In genomic region chr2:157940024-157940423, GRCh38 we compare ENCODE assay signal across 30 cellular contexts.
A peak's percentile ranks its signal among the peaks of the same experiment; 100 is the strongest.
DNase-seq lines count a peak whose midpoint lies in the region; ATAC-seq, FAIRE-seq and TF ChIP-seq lines count a peak whose summit lies in the region.
"Had no signal": no experiment of that assay in that cellular context is flagged by ENCODE, and none has a peak within 500 bp of the region (broad histone marks: within the 10 kb centered on the region; RNA-seq: fewer than 3 reads in every experiment).

No MANE protein-coding gene starts in this region.

- peak overlapping the region; percentile 69 for H2BK5ac ChIP-seq in mesendoderm (ENCODE audit: low read length)

- no peaks in the 10 kb centered on the region for H3K79me2 ChIP-seq in mesendoderm (ENCODE audit: control insufficient read depth, insufficient read depth, low read length)
- H3K79me2 ChIP-seq: parathyroid adenoma had no signal

- no peak overlapping the region for H3K4ac ChIP-seq in mesendoderm (ENCODE audit: low read depth, low read length)

- H3K27me3 ChIP-seq in bronchial epithelial cell (ENCODE audit: control insufficient read depth, insufficient read depth, low read length) (no peaks in the 10 kb centered on the region), mesendoderm (ENCODE audit: insufficient read depth, low read length, poor library complexity) (no peaks in the 10 kb centered on the region), H7 (ENCODE audit: control insufficient read depth, insufficient read depth, low read length) (peaks cover 9% of the 10 kb centered on the region)

- no peak overlapping the region for H4K8ac ChIP-seq in mesendoderm (ENCODE audit: low read depth, low read length)

- no peak overlapping the region for H3K4me2 ChIP-seq in mesendoderm (ENCODE audit: low read length)
- H3K4me2 ChIP-seq: neural progenitor cell, PC-9 had no signal

- H3K18ac ChIP-seq in mesendoderm (ENCODE audit: low read length) = peak overlapping the region; percentile 19

- peak overlapping the region; percentile 5 for H2BK120ac ChIP-seq in mesendoderm (ENCODE audit: low read depth, low read length)

- no peak overlapping the region for H2BK15ac ChIP-seq in mesendoderm (replicated peaks; ENCODE audit: low read depth)

- H3K4me1 ChIP-seq in mesendoderm (ENCODE audit: control insufficient read depth, low read depth, low read length) = peaks cover 5% of the 10 kb centered on the region
- H3K4me1 ChIP-seq: parathyroid adenoma had no signal

- peak overlapping the region; percentile 98 for H2AK5ac ChIP-seq in mesendoderm (ENCODE audit: low read length)

- WGBS in mesendoderm (ENCODE audit: extremely low coverage, insufficient coverage, low lambda C conversion rate) = no CpG with 5 or more reads among the region's 3 CpGs

- peak; percentile 84 for FAIRE-seq in bronchial epithelial cell (lab: Jason Lieb, UNC)
- FAIRE-seq: endothelial cell of umbilical vein, small intestine had no signal

- H3K23ac ChIP-seq in mesendoderm (ENCODE audit: low read length) = no peak overlapping the region

- TF ChIP-seq CTCF in bronchial epithelial cell (IDR thresholded peaks at IDR 0.05; ENCODE audit: insufficient read depth, low read length, severe bottlenecking) = no peak

- H3K36me3 ChIP-seq in bronchial epithelial cell (ENCODE audit: control insufficient read depth, insufficient read depth, low read length) = no peaks in the 10 kb centered on the region
- no peaks in the 10 kb centered on the region for H3K36me3 ChIP-seq in mesendoderm (ENCODE audit: control insufficient read depth, insufficient read depth, low read length)
- no peaks in the 10 kb centered on the region for H3K36me3 ChIP-seq in H7 (replicated peaks; ENCODE audit: control insufficient read depth, insufficient read depth, low read length)
- H3K36me3 ChIP-seq: neural progenitor cell had no signal

- peak; percentile 9 for DNase-seq in Daoy (ENCODE audit: low read depth)
- peak; percentile 56 for DNase-seq in M059J (ENCODE audit: low read depth)
- peak; percentile 38 for DNase-seq in bronchial epithelial cell (ENCODE audit: low read depth)
- peak; percentile 70 for DNase-seq in mesendoderm
- no peak for DNase-seq in left lobe of liver (ENCODE audit: low spot score)
- no peak for DNase-seq in NK-92 (lab: John Stamatoyannopoulos, UW; ENCODE audit: unreplicated experiment)
- DNase-seq in H7 = no peak
- DNase-seq in activated naive CD4-positive, alpha-beta T cell treated with Interleukin-2 at 50 U/mL for 16 hours = no peak
- DNase-seq: activated CD4-positive, alpha-beta T cell treated with anti-CD3 and anti-CD28 coated beads for 4 hours; activated effector memory CD4-positive, alpha-beta T cell treated with Interleukin-2 at 50 U/mL for 16 hours; activated T-cell treated with anti-CD3 and anti-CD28 coated beads, Interleukin-2, amount 50 U/mL, for 1 hour; CD8-positive, alpha-beta T cell; DMS 273 treated with DMSO at 0.1 percent for 48 hours; GOT3; hypothalamus; immature natural killer cell; KG1; mesenchymal stem cell; MM.1S; NCI-H1930; NCI-H2171 treated with DMSO at 0.1 percent for 48 hours; NCI-H524 treated with DMSO at 0.1 percent for 48 hours; NK-92 treated with Interleukin-12 subunit alpha and Interleukin-12 subunit beta, amount 100 ng/mL, for 24 hours; PC-9; SHP77 treated with DMSO at 0.1 percent for 48 hours; small intestine; stimulated activated naive CD8-positive, alpha-beta T cell treated with anti-CD3 and anti-CD28 coated beads, Interleukin-15, Interleukin-2, amounts not matched to agents 100 U/mL and 50 U/mL, for 24 hours had no signal

- ATAC-seq in left lobe of liver = no peak
- ATAC-seq: CD8-positive, alpha-beta T cell; stimulated activated naive CD8-positive, alpha-beta T cell treated with anti-CD3 and anti-CD28 coated beads, Interleukin-15, Interleukin-2, amounts not matched to agents 100 U/mL and 50 U/mL, for 24 hours had no signal

- H4K5ac ChIP-seq in mesendoderm (ENCODE audit: low read length) = no peak overlapping the region

- no peak overlapping the region for H3K9ac ChIP-seq in mesendoderm (ENCODE audit: low read length)
- H3K9ac ChIP-seq: neural progenitor cell, parathyroid adenoma had no signal

- H3K56ac ChIP-seq in mesendoderm (ENCODE audit: low read length) = peak overlapping the region; percentile 65

- no peaks in the 10 kb centered on the region for H3K79me1 ChIP-seq in mesendoderm (ENCODE audit: low read length)

- H3K27ac ChIP-seq in mesendoderm (ENCODE audit: low read depth, low read length) = no peak overlapping the region
- H3K27ac ChIP-seq: neural progenitor cell, parathyroid adenoma, PC-9 had no signal

- H3K4me3 ChIP-seq in bronchial epithelial cell (ENCODE audit: low read depth, low read length) (no peak overlapping the region), mesendoderm (ENCODE audit: low read length) (no peak overlapping the region), H7 (ENCODE audit: insufficient read depth, low read depth, low read length) (no peak overlapping the region)
- H3K4me3 ChIP-seq: neural progenitor cell, PC-9 had no signal

Comparison
In these comparisons a context has a peak if more than half of its experiments do, and no peak if none do; other contexts are left out.
1. DNase-seq: peak in Daoy (single experiment), M059J (single experiment), bronchial epithelial cell (single experiment) and mesendoderm (single experiment); none in left lobe of liver (single experiment), NK-92 (single experiment), H7 (single experiment) and activated naive CD4-positive, alpha-beta T cell treated with Interleukin-2 at 50 U/mL for 16 hours (single experiment).